13 cellular contexts compared by ENCODE assay signal in the genomic region with DNA sequence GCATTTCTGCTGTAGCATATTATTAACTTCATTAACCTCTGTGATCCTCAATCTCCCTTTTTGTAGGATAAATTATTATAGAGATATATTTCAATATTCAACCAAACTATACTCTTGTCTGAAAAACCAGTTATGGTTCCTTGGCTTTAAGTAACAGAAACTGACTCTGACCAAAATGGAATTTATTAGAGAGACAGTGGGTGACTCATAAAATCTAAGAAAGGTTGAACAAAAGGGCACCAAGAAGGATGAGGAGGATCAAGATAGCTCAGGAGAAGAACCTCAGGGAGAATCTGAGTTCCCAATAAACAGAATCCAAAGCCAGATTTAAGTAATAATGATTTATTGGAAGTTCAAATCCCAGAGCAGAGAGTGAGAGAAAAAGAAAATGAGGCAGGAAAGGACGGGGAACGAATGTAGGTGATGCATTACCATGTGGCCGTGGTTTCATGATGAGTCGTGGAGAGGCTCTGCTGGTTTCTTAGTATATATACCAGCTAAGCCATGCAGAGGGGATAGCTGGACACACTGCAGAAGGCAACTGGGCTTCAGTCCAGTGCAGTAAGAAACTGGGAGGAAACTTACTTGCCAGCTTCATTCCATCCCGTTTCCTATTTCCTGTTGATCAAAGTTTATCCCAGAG.
DNase-seq lines count a peak whose midpoint lies in the region; ATAC-seq and TF ChIP-seq lines count a peak whose summit lies in the region.
"Had no signal": no experiment of that assay in that cellular context is flagged by ENCODE, and none has a peak within 500 bp of the region (broad histone marks: within the 10 kb centered on the region; RNA-seq: fewer than 3 reads in every experiment).

No MANE protein-coding gene starts in this region.

- intact Hi-C loops in activated CD8-positive, alpha-beta T cell treated with anti-CD3 and anti-CD28 coated beads for 36 hours (cut with micrococcal nuclease): no loop called here

- H3K9me3 Mint-ChIP-seq in activated CD8-positive, alpha-beta T cell treated with anti-CD3 and anti-CD28 coated beads for 36 hours: no peaks in the 10 kb centered on the region
- no peaks in the 10 kb centered on the region for H3K9me3 Mint-ChIP-seq in activated CD8-positive, alpha-beta T cell treated with anti-CD3 and anti-CD28 coated beads, Interleukin-2, amount 10 ng/mL, durations not matched to agents 7 days and 5 days (ENCODE audit: insufficient read depth)

- peaks cover 8% of the 10 kb centered on the region for H3K27me3 Mint-ChIP-seq in activated CD8-positive, alpha-beta T cell treated with anti-CD3 and anti-CD28 coated beads for 36 hours
- H3K27me3 Mint-ChIP-seq in activated CD8-positive, alpha-beta T cell treated with anti-CD3 and anti-CD28 coated beads, Interleukin-2, amount 10 ng/mL, durations not matched to agents 7 days and 5 days (ENCODE audit: low read depth): no peaks in the 10 kb centered on the region

- POLR2A ChIA-PET in activated CD8-positive, alpha-beta T cell treated with anti-CD3 and anti-CD28 coated beads for 36 hours (lab: Charles Lee): no interaction called here
- POLR2A ChIA-PET in activated CD8-positive, alpha-beta T cell treated with anti-CD3 and anti-CD28 coated beads, Interleukin-2, amount 10 ng/mL, durations not matched to agents 7 days and 5 days (lab: Charles Lee): no interaction called here

- H3K27ac Mint-ChIP-seq in activated CD8-positive, alpha-beta T cell treated with anti-CD3 and anti-CD28 coated beads for 36 hours: no peak overlapping the region
- no peak overlapping the region for H3K27ac Mint-ChIP-seq in activated CD8-positive, alpha-beta T cell treated with anti-CD3 and anti-CD28 coated beads, Interleukin-2, amount 10 ng/mL, durations not matched to agents 7 days and 5 days
- H3K27ac Mint-ChIP-seq: CD8-positive, alpha-beta memory T cell had no signal

- no peak for TF ChIP-seq CTCF in activated CD8-positive, alpha-beta T cell treated with anti-CD3 and anti-CD28 coated beads for 36 hours (IDR thresholded peaks at IDR 0.05)

- peak; percentile 4 for DNase-seq in activated CD8-positive, alpha-beta T cell treated with anti-CD3 and anti-CD28 coated beads for 36 hours
- no peak for DNase-seq in activated CD8-positive, alpha-beta T cell treated with anti-CD3 and anti-CD28 coated beads, Interleukin-2, amount 10 ng/mL, durations not matched to agents 7 days and 5 days
- no peak for DNase-seq in NCI-H446 (lab: John Stamatoyannopoulos, UW)
- DNase-seq in DMS79 (lab: John Stamatoyannopoulos, UW): no peak
- DNase-seq in OCI-M2 (lab: John Stamatoyannopoulos, UW; ENCODE audit: unreplicated experiment): no peak
- DNase-seq: 8988T; activated CD4-positive, alpha-beta T cell treated with anti-CD3 and anti-CD28 coated beads for 48 hours; CD8-positive, alpha-beta memory T cell; NCI-H1694 treated with DMSO at 0.1 percent for 48 hours; transverse colon had no signal

- H3K4me3 Mint-ChIP-seq in activated CD8-positive, alpha-beta T cell treated with anti-CD3 and anti-CD28 coated beads for 36 hours: no peak overlapping the region
- H3K4me3 Mint-ChIP-seq in activated CD8-positive, alpha-beta T cell treated with anti-CD3 and anti-CD28 coated beads, Interleukin-2, amount 10 ng/mL, durations not matched to agents 7 days and 5 days: no peak overlapping the region
- H3K4me3 Mint-ChIP-seq: CD8-positive, alpha-beta memory T cell had no signal

- H3K36me3 Mint-ChIP-seq in activated CD8-positive, alpha-beta T cell treated with anti-CD3 and anti-CD28 coated beads for 36 hours (ENCODE audit: low read depth): no peaks in the 10 kb centered on the region
- H3K36me3 Mint-ChIP-seq in activated CD8-positive, alpha-beta T cell treated with anti-CD3 and anti-CD28 coated beads, Interleukin-2, amount 10 ng/mL, durations not matched to agents 7 days and 5 days (ENCODE audit: low read depth): no peaks in the 10 kb centered on the region
- H3K36me3 Mint-ChIP-seq: CD8-positive, alpha-beta memory T cell had no signal

- CTCF ChIA-PET in activated CD8-positive, alpha-beta T cell treated with anti-CD3 and anti-CD28 coated beads for 36 hours (lab: Charles Lee): no interaction called here
- CTCF ChIA-PET in activated CD8-positive, alpha-beta T cell treated with anti-CD3 and anti-CD28 coated beads, Interleukin-2, amount 10 ng/mL, durations not matched to agents 7 days and 5 days (lab: Charles Lee): no interaction called here

- no peak for ATAC-seq in activated CD8-positive, alpha-beta T cell treated with anti-CD3 and anti-CD28 coated beads for 36 hours
- no peak for ATAC-seq in activated CD8-positive, alpha-beta T cell treated with anti-CD3 and anti-CD28 coated beads, Interleukin-2, amount 10 ng/mL, durations not matched to agents 7 days and 5 days
- ATAC-seq in HG02678 (IDR thresholded peaks at IDR 0.05; ENCODE audit: unreplicated experiment) (peak; percentile 52), HG03460 (IDR thresholded peaks at IDR 0.05; ENCODE audit: unreplicated experiment) (peak; percentile 68), HG03280 (IDR thresholded peaks at IDR 0.05; ENCODE audit: unreplicated experiment) (no peak)

- H3K4me1 Mint-ChIP-seq in activated CD8-positive, alpha-beta T cell treated with anti-CD3 and anti-CD28 coated beads for 36 hours (ENCODE audit: low read depth): no peaks in the 10 kb centered on the region
- no peaks in the 10 kb centered on the region for H3K4me1 Mint-ChIP-seq in activated CD8-positive, alpha-beta T cell treated with anti-CD3 and anti-CD28 coated beads, Interleukin-2, amount 10 ng/mL, durations not matched to agents 7 days and 5 days (ENCODE audit: low read depth)
- H3K4me1 Mint-ChIP-seq: CD8-positive, alpha-beta memory T cell had no signal

Comparison
In these comparisons a context has a peak if more than half of its experiments do, and no peak if none do; other contexts are left out.
1. ATAC-seq: peak in HG02678 (single experiment) and HG03460 (single experiment); none in activated CD8-positive, alpha-beta T cell treated with anti-CD3 and anti-CD28 coated beads for 36 hours (single experiment), activated CD8-positive, alpha-beta T cell treated with anti-CD3 and anti-CD28 coated beads, Interleukin-2, amount 10 ng/mL, durations not matched to agents 7 days and 5 days (single experiment) and HG03280 (single experiment).